In genomic region chr2:11829324-11829946, GRCh38 we compare ENCODE assay signal across 8 cellular contexts.
DNase-seq lines count a peak whose midpoint lies in the region; ATAC-seq and TF ChIP-seq lines count a peak whose summit lies in the region.

No MANE protein-coding gene starts in this region.

- intact Hi-C loops in sciatic nerve (cut with DNase I) = no loop called here

- H3K4me3 ChIP-seq in GM12865 (ENCODE audit: low read depth, low read length) (no peak overlapping the region), astrocyte of the spinal cord (ENCODE audit: low read depth, low read length) (peak overlapping the region; percentile 3)

- DNase-seq in GM12865 (ENCODE audit: low read depth) (peak; percentile 83), NCI-H1092 (lab: John Stamatoyannopoulos, UW) (peak; percentile 64), T-helper 2 cell (peak; percentile 5 to 82 (median 38)), astrocyte of the spinal cord (ENCODE audit: low read depth, low spot score) (peak; percentile 66), iPS DF 19.7 (ENCODE audit: low read depth, low spot score) (peak; percentile 57), sciatic nerve (ENCODE audit: low spot score) (peak; percentile 81), NCI-H226 (no peak)

- ATAC-seq in HG02623 (IDR thresholded peaks at IDR 0.05; ENCODE audit: unreplicated experiment) (peak; percentile 13), sciatic nerve (peak; percentile 33)

- TF ChIP-seq CTCF in GM12865 (IDR thresholded peaks at IDR 0.05; ENCODE audit: insufficient read depth, low read depth, low read length, missing control alignments) (peak; percentile 54), astrocyte of the spinal cord (IDR thresholded peaks at IDR 0.05; ENCODE audit: low read depth, low read length) (peak; percentile 64)

- in situ Hi-C loops in astrocyte of the spinal cord (cut with HindIII; ENCODE audit: low sequenced_read_pairs) = no loop called here
